8 cellular contexts compared by ENCODE assay signal in the genomic region with DNA sequence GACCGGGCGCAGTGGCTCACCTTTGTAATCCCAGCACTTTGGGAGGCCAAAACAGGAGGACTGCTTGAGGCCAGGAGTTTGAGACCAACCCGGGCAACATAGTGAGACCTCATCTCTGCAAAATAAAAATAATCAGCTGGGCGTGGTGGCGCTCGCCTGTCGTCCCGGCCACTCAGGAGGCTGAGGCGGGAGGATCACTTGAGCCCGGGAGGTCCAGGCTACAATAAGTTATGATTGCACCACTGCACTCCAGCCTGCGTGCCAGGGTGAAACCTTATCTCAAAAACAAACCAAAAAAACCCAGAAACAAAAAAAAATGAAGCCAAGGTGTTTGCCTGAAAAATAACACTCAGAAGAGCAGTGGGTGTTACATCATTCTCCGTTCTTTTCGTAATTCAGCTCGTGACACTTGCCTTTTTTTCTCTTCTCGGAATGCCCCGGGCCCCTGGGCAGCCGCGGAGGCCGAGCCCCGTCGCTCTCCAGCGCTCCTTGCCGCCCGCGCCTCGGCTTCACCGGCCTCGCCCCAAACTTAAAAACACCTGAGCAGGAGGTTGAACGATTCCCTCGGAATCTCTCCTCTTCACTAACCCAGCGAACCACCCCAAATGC. TPM values are rescaled to one million over a fixed set of nuclear protein-coding genes. Genes with fewer than 3 reads are reported as not detected.
DNase-seq lines count a peak whose midpoint lies in the region; ATAC-seq and TF ChIP-seq lines count a peak whose summit lies in the region.

No MANE protein-coding gene starts in this region.

- no peaks in the 10 kb centered on the region for H3K9me3 ChIP-seq in iPS-18c (ENCODE audit: control insufficient read depth, insufficient read depth, low read length)

- CTCF ChIA-PET in Calu3 (lab: Charles Lee), result interaction anchor here (0.7 to 3.2 kb wide), 6 partner anchors 10 to 125 kb away, joined by 3 to 19 read pairs (median 12); a partner anchor contains a TSS

- H3K9me3 Mint-ChIP-seq in Calu3 (ENCODE audit: low read depth, unreplicated experiment), result no peaks in the 10 kb centered on the region
- H3K9me3 Mint-ChIP-seq in stimulated activated effector memory CD8-positive, alpha-beta T cell treated with anti-CD3 and anti-CD28 coated beads, Interleukin-12 subunit alpha, Interleukin-12 subunit beta, amount 100 ng/mL, for 72 hours, result no peaks in the 10 kb centered on the region

- intact Hi-C loops in Calu3 (cut with micrococcal nuclease; ENCODE audit: unreplicated experiment), result no loop called here

- H3K27me3 Mint-ChIP-seq in Calu3 (ENCODE audit: unreplicated experiment), result no peaks in the 10 kb centered on the region

- DNase-seq in Calu3 (no peak), NOMO-1 (lab: John Stamatoyannopoulos, UW; ENCODE audit: unreplicated experiment in 2 of 2) (peak; percentile 44 to 62), amniotic epithelial cell (ENCODE audit: low read depth) (peak; percentile 90), occipital lobe (lab: John Stamatoyannopoulos, UW) (no peak)
- DNase-seq in stimulated activated effector memory CD8-positive, alpha-beta T cell treated with anti-CD3 and anti-CD28 coated beads, Interleukin-12 subunit alpha, Interleukin-12 subunit beta, amount 100 ng/mL, for 72 hours (ENCODE audit: low spot score in 2 of 2), result peak in 1 of 2 donors; percentile 29

- H3K4me3 Mint-ChIP-seq in Calu3 (ENCODE audit: low read depth, unreplicated experiment), result peak overlapping the region; percentile 91
- H3K4me3 Mint-ChIP-seq in stimulated activated effector memory CD8-positive, alpha-beta T cell treated with anti-CD3 and anti-CD28 coated beads, Interleukin-12 subunit alpha, Interleukin-12 subunit beta, amount 100 ng/mL, for 72 hours, result peak overlapping the region; percentile 99

- peak overlapping the region; percentile 96 for H3K4me3 ChIP-seq in iPS-18c (ENCODE audit: insufficient read depth, low read depth, low read length)

- TF ChIP-seq CTCF in Calu3 (IDR thresholded peaks at IDR 0.05; ENCODE audit: unreplicated experiment), result no peak

- ATAC-seq in GM21737 (IDR thresholded peaks at IDR 0.05; ENCODE audit: unreplicated experiment), result peak; percentile 23
- ATAC-seq in stimulated activated effector memory CD8-positive, alpha-beta T cell treated with anti-CD3 and anti-CD28 coated beads, Interleukin-12 subunit alpha, Interleukin-12 subunit beta, amount 100 ng/mL, for 72 hours, result peak; percentile 43
- no peak for ATAC-seq in HG03175 (IDR thresholded peaks at IDR 0.05; ENCODE audit: unreplicated experiment)

- peak overlapping the region; percentile 97 for H3K27ac Mint-ChIP-seq in Calu3 (ENCODE audit: unreplicated experiment)
- peak overlapping the region; percentile 100 for H3K27ac Mint-ChIP-seq in stimulated activated effector memory CD8-positive, alpha-beta T cell treated with anti-CD3 and anti-CD28 coated beads, Interleukin-12 subunit alpha, Interleukin-12 subunit beta, amount 100 ng/mL, for 72 hours

- peaks cover 56% of the 10 kb centered on the region for H3K36me3 Mint-ChIP-seq in Calu3 (ENCODE audit: insufficient read depth, unreplicated experiment)
- H3K36me3 Mint-ChIP-seq in stimulated activated effector memory CD8-positive, alpha-beta T cell treated with anti-CD3 and anti-CD28 coated beads, Interleukin-12 subunit alpha, Interleukin-12 subunit beta, amount 100 ng/mL, for 72 hours, result peaks cover 50% of the 10 kb centered on the region

- H3K4me1 Mint-ChIP-seq in Calu3 (ENCODE audit: low read depth, unreplicated experiment), result peaks cover 6% of the 10 kb centered on the region
- peaks cover 59% of the 10 kb centered on the region for H3K4me1 Mint-ChIP-seq in stimulated activated effector memory CD8-positive, alpha-beta T cell treated with anti-CD3 and anti-CD28 coated beads, Interleukin-12 subunit alpha, Interleukin-12 subunit beta, amount 100 ng/mL, for 72 hours

- no TSS peak for BruUV-seq in Calu3 (replicated peaks; lab: Mats Ljungman, UMichigan)

RNA-seq across cellular contexts. Expression of gene PRCD, which starts 17.0 kb away (rescaled TPM):
- total RNA-seq in Calu3 (2022), result not detected in 2 replicates
- 1.9 TPM for total RNA-seq in occipital lobe

RNA-seq across cellular contexts. Expression of gene CYGB, which starts 19.4 kb away (rescaled TPM):
- total RNA-seq in Calu3 (2022), result not detected in 2 replicates
- 1.2 TPM for total RNA-seq in occipital lobe

RNA-seq across cellular contexts. Expression of gene ST6GALNAC2, which starts 28.8 kb away (rescaled TPM):
- total RNA-seq in Calu3 (2022) (10.5 and 11.6 TPM in 2 replicates), occipital lobe (not detected)

RNA-seq across cellular contexts. Expression of gene RHBDF2, which starts 55.6 kb away (rescaled TPM):
- total RNA-seq in Calu3 (2022) (47.7 and 47.9 TPM in 2 replicates), occipital lobe (2.2 TPM)

Comparison
In these comparisons a context has a peak if more than half of its experiments do, and no peak if none do; other contexts are left out.
1. DNase-seq: peak in NOMO-1 (2 of 2) and amniotic epithelial cell (single experiment); none in Calu3 (single experiment) and occipital lobe (single experiment).